ENCODE assay signal across 8 cellular contexts in genomic region chr12:131711551-131712205, GRCh38. TPM values are rescaled to one million over a fixed set of nuclear protein-coding genes. Genes with fewer than 3 reads are reported as not detected.
A peak's percentile ranks its signal among the peaks of the same experiment; 100 is the strongest.
DNase-seq lines count a peak whose midpoint lies in the region; TF ChIP-seq lines count a peak whose summit lies in the region.

No MANE protein-coding gene starts in this region.

- H3K4me3 Mint-ChIP-seq in activated T-cell treated with anti-CD3 and anti-CD28 coated beads, Interleukin-2, amount 50 U/mL, for 24 hours: peak overlapping the region; percentile 92
- H3K4me3 Mint-ChIP-seq in activated T-helper 1 cell treated with anti-CD3 and anti-CD28 coated beads, Interleukin-12 subunit alpha, Interleukin-12 subunit beta, Interleukin-2, Interleukin-4 antibody, amounts not matched to agents 30 ng/mL and 10 ng/mL and 1 ng/mL, durations not matched to agents 14 hours and 24 hours and 36 hours: peak overlapping the region; percentile 93

- no peaks in the 10 kb centered on the region for H3K27me3 ChIP-seq in iPS-20b (ENCODE audit: insufficient read depth, low read length)
- no peaks in the 10 kb centered on the region for H3K27me3 ChIP-seq in suprapubic skin

- TF ChIP-seq EP300 in suprapubic skin (IDR thresholded peaks at IDR 0.05): no peak

- H3K9me3 Mint-ChIP-seq in activated T-cell treated with anti-CD3 and anti-CD28 coated beads, Interleukin-2, amount 50 U/mL, for 24 hours: peaks cover 6% of the 10 kb centered on the region
- no peaks in the 10 kb centered on the region for H3K9me3 Mint-ChIP-seq in activated T-helper 1 cell treated with anti-CD3 and anti-CD28 coated beads, Interleukin-12 subunit alpha, Interleukin-12 subunit beta, Interleukin-2, Interleukin-4 antibody, amounts not matched to agents 30 ng/mL and 10 ng/mL and 1 ng/mL, durations not matched to agents 14 hours and 24 hours and 36 hours

- H3K9me3 ChIP-seq in iPS-20b (ENCODE audit: insufficient read depth, low read depth, low read length): no peaks in the 10 kb centered on the region
- no peaks in the 10 kb centered on the region for H3K9me3 ChIP-seq in suprapubic skin

- no peak for DNase-seq in activated T-cell treated with anti-CD3 and anti-CD28 coated beads, Interleukin-2, amount 50 U/mL, for 24 hours
- no peak for DNase-seq in activated T-cell treated with anti-CD3 and anti-CD28 coated beads, Interleukin-2, amount 50 U/mL, for 48 hours
- DNase-seq in activated T-helper 1 cell treated with anti-CD3 and anti-CD28 coated beads, Interleukin-12 subunit alpha, Interleukin-12 subunit beta, Interleukin-2, Interleukin-4 antibody, amounts not matched to agents 30 ng/mL and 10 ng/mL and 1 ng/mL, durations not matched to agents 14 hours and 24 hours and 36 hours (ENCODE audit: low spot score): no peak
- DNase-seq in suprapubic skin (ENCODE audit: low spot score in 2 of 2) (no peak), DMS153 (lab: John Stamatoyannopoulos, UW) (no peak), iPS-NIHi7 (ENCODE audit: extremely low spot score) (no peak), GM19240 (ENCODE audit: insufficient read length, low spot score) (no peak)

- H3K4me1 Mint-ChIP-seq in activated T-cell treated with anti-CD3 and anti-CD28 coated beads, Interleukin-2, amount 50 U/mL, for 24 hours (ENCODE audit: low read depth): peaks cover 31% of the 10 kb centered on the region
- H3K4me1 Mint-ChIP-seq in activated T-helper 1 cell treated with anti-CD3 and anti-CD28 coated beads, Interleukin-12 subunit alpha, Interleukin-12 subunit beta, Interleukin-2, Interleukin-4 antibody, amounts not matched to agents 30 ng/mL and 10 ng/mL and 1 ng/mL, durations not matched to agents 14 hours and 24 hours and 36 hours (ENCODE audit: low read depth): peaks cover 26% of the 10 kb centered on the region

- TF ChIP-seq POLR2A in suprapubic skin (IDR thresholded peaks at IDR 0.05): no peak

- peak overlapping the region; percentile 95 for H3K9ac ChIP-seq in iPS-20b (ENCODE audit: low read depth, low read length)

- H3K4me3 ChIP-seq in iPS-20b (ENCODE audit: low read length) (peak overlapping the region; percentile 99), suprapubic skin (peak overlapping the region; percentile 73)

- H3K4me1 ChIP-seq in iPS-20b (ENCODE audit: insufficient read depth, low read length): 0 out of 2 replicates have a peak, but pooled peaks cover 5% of the 10 kb centered on the region
- H3K4me1 ChIP-seq in suprapubic skin: peaks cover 26% of the 10 kb centered on the region

- TF ChIP-seq CTCF in suprapubic skin (IDR thresholded peaks at IDR 0.05): no peak

- H3K27me3 Mint-ChIP-seq in activated T-cell treated with anti-CD3 and anti-CD28 coated beads, Interleukin-2, amount 50 U/mL, for 24 hours: no peaks in the 10 kb centered on the region
- peaks cover 4% of the 10 kb centered on the region for H3K27me3 Mint-ChIP-seq in activated T-helper 1 cell treated with anti-CD3 and anti-CD28 coated beads, Interleukin-12 subunit alpha, Interleukin-12 subunit beta, Interleukin-2, Interleukin-4 antibody, amounts not matched to agents 30 ng/mL and 10 ng/mL and 1 ng/mL, durations not matched to agents 14 hours and 24 hours and 36 hours (ENCODE audit: insufficient read depth)

- 0% methylated on average over 15 of the region's 37 CpGs for WGBS in suprapubic skin

- H3K36me3 Mint-ChIP-seq in activated T-cell treated with anti-CD3 and anti-CD28 coated beads, Interleukin-2, amount 50 U/mL, for 24 hours (ENCODE audit: low read depth): peaks cover 62% of the 10 kb centered on the region
- H3K36me3 Mint-ChIP-seq in activated T-helper 1 cell treated with anti-CD3 and anti-CD28 coated beads, Interleukin-12 subunit alpha, Interleukin-12 subunit beta, Interleukin-2, Interleukin-4 antibody, amounts not matched to agents 30 ng/mL and 10 ng/mL and 1 ng/mL, durations not matched to agents 14 hours and 24 hours and 36 hours (ENCODE audit: low read depth): peaks cover 29% of the 10 kb centered on the region

- H3K36me3 ChIP-seq in iPS-20b (ENCODE audit: insufficient read depth, low read depth, low read length) (peaks cover 32% of the 10 kb centered on the region), suprapubic skin (peaks cover 32% of the 10 kb centered on the region)

- H3K27ac Mint-ChIP-seq in activated T-cell treated with anti-CD3 and anti-CD28 coated beads, Interleukin-2, amount 50 U/mL, for 24 hours: peak overlapping the region; percentile 99
- H3K27ac Mint-ChIP-seq in activated T-helper 1 cell treated with anti-CD3 and anti-CD28 coated beads, Interleukin-12 subunit alpha, Interleukin-12 subunit beta, Interleukin-2, Interleukin-4 antibody, amounts not matched to agents 30 ng/mL and 10 ng/mL and 1 ng/mL, durations not matched to agents 14 hours and 24 hours and 36 hours: peak overlapping the region; percentile 92

- intact Hi-C loops in activated T-helper 1 cell treated with anti-CD3 and anti-CD28 coated beads, Interleukin-12 subunit alpha, Interleukin-12 subunit beta, Interleukin-2, Interleukin-4 antibody, amounts not matched to agents 30 ng/mL and 10 ng/mL and 1 ng/mL, durations not matched to agents 14 hours and 24 hours and 36 hours (cut with micrococcal nuclease): loop anchor here (1.0 to 10.0 kb wide), 8 partner anchors 105 to 837 kb away; partner anchors contain the start of genes EP400, PUS1 and RAN

- H3K27ac ChIP-seq in iPS-20b (ENCODE audit: low read length) (peak overlapping the region; percentile 89), suprapubic skin (no peak overlapping the region)

RNA-seq across cellular contexts. Expression of gene SFSWAP, which starts 0.8 kb away (rescaled TPM):
- 65.3 and 69.3 TPM in 2 replicates for total RNA-seq in activated T-helper 1 cell treated with anti-CD3 and anti-CD28 coated beads, Interleukin-12 subunit alpha, Interleukin-12 subunit beta, Interleukin-2, Interleukin-4 antibody, amounts not matched to agents 30 ng/mL and 10 ng/mL and 1 ng/mL, durations not matched to agents 14 hours and 24 hours and 36 hours
- 100 to 1,000 TPM in 1 of 4 donors, 10 to 100 TPM in 3; 41.3 to 107 (median 49.9) TPM for total RNA-seq in suprapubic skin
